1 cellular context compared by ENCODE assay signal in the genomic region with DNA sequence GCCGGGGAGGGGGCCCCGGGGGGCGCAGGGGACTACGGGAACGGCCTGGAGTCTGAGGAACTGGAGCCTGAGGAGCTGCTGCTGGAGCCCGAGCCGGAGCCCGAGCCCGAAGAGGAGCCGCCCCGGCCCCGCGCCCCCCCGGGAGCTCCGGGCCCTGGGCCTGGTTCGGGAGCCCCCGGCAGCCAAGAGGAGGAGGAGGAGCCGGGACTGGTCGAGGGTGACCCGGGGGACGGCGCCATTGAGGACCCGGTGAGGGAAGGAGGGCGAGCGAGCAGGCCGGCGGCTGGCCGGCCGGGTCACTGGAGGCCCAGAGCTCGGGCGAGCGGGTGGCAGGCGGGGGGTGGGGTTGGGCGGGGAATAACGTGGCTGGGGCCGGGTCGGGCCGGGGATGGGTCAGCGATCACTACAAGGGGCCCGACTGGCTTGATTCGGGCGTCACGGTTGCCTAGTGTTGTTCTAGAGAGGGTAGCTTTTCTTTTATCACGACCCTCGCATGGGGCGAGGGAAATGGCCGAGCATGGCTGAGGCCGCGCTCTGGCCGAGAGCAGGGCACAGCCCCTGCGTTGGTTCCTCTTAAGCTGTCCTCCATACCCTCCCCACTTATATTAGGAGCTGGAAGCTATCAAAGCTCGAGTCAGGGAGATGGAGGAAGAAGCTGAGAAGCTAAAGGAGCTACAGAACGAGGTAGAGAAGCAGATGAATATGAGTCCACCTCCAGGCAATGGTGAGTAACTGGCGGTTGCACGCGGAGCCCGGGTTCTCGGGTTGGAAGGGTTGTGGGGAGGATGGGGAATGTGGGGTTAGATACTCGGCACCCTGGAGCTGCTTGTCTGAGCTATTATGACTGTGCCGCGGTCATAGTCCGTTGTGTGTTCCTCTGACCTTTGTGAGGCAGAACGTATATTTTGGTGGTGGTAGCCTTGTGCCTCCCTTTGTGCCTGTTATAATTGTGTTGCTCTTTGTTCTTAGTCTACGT.
A peak's percentile ranks its signal among the peaks of the same experiment; 100 is the strongest.
TF ChIP-seq lines count a peak whose summit lies in the region.

No MANE protein-coding gene starts in this region.

TF ChIP-seq in HepG2, 621 proteins besides CTCF, POLR2A, EP300 and RAD21 (continued from another document and continues in another):
- TF ChIP-seq ZBTB4 (CRISPR knock-in tag; IDR thresholded peaks at IDR 0.05; ENCODE audit: borderline replicate concordance) = peak; percentile 67; the same call in 1 of the 2 replicates
- 0 out of 2 replicates have a peak, but pooled peaks have one; percentile 35 for TF ChIP-seq GATAD1 (CRISPR knock-in tag; IDR thresholded peaks at IDR 0.05)
- peak; percentile 90 for TF ChIP-seq SNAPC5 (CRISPR knock-in tag; IDR thresholded peaks at IDR 0.05; ENCODE audit: borderline replicate concordance)
- TF ChIP-seq, protein P1, sequence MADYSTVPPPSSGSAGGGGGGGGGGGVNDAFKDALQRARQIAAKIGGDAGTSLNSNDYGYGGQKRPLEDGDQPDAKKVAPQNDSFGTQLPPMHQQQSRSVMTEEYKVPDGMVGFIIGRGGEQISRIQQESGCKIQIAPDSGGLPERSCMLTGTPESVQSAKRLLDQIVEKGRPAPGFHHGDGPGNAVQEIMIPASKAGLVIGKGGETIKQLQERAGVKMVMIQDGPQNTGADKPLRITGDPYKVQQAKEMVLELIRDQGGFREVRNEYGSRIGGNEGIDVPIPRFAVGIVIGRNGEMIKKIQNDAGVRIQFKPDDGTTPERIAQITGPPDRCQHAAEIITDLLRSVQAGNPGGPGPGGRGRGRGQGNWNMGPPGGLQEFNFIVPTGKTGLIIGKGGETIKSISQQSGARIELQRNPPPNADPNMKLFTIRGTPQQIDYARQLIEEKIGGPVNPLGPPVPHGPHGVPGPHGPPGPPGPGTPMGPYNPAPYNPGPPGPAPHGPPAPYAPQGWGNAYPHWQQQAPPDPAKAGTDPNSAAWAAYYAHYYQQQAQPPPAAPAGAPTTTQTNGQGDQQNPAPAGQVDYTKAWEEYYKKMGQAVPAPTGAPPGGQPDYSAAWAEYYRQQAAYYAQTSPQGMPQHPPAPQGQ (CRISPR knock-in tag; IDR thresholded peaks at IDR 0.05; ENCODE audit: borderline replicate concordance) = peak; percentile 96; the same call in 1 of the 2 replicates
- TF ChIP-seq KDM1A (CRISPR knock-in tag; IDR thresholded peaks at IDR 0.05) = no peak
- no peak for TF ChIP-seq CHCHD3 (CRISPR knock-in tag; IDR thresholded peaks at IDR 0.05)
- peak; percentile 44; the same call in 1 of the 2 replicates for TF ChIP-seq PBX3 (CRISPR knock-in tag; IDR thresholded peaks at IDR 0.05; ENCODE audit: borderline replicate concordance)
- TF ChIP-seq SP140L (CRISPR knock-in tag; IDR thresholded peaks at IDR 0.05; ENCODE audit: borderline replicate concordance) = no peak; the same call in 1 of the 2 replicates
- TF ChIP-seq, protein P2, sequence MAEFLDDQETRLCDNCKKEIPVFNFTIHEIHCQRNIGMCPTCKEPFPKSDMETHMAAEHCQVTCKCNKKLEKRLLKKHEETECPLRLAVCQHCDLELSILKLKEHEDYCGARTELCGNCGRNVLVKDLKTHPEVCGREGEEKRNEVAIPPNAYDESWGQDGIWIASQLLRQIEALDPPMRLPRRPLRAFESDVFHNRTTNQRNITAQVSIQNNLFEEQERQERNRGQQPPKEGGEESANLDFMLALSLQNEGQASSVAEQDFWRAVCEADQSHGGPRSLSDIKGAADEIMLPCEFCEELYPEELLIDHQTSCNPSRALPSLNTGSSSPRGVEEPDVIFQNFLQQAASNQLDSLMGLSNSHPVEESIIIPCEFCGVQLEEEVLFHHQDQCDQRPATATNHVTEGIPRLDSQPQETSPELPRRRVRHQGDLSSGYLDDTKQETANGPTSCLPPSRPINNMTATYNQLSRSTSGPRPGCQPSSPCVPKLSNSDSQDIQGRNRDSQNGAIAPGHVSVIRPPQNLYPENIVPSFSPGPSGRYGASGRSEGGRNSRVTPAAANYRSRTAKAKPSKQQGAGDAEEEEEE (CRISPR knock-in tag; IDR thresholded peaks at IDR 0.05; ENCODE audit: borderline replicate concordance) = no peak
- no peak for TF ChIP-seq TGIF2 (CRISPR knock-in tag; IDR thresholded peaks at IDR 0.05)
- no peak; the same call in 1 of the 2 replicates for TF ChIP-seq EED (CRISPR knock-in tag; IDR thresholded peaks at IDR 0.05)
- TF ChIP-seq MBNL3 (CRISPR knock-in tag; conservative IDR thresholded peaks at IDR 0.05) = no peak
- TF ChIP-seq, protein P3, sequence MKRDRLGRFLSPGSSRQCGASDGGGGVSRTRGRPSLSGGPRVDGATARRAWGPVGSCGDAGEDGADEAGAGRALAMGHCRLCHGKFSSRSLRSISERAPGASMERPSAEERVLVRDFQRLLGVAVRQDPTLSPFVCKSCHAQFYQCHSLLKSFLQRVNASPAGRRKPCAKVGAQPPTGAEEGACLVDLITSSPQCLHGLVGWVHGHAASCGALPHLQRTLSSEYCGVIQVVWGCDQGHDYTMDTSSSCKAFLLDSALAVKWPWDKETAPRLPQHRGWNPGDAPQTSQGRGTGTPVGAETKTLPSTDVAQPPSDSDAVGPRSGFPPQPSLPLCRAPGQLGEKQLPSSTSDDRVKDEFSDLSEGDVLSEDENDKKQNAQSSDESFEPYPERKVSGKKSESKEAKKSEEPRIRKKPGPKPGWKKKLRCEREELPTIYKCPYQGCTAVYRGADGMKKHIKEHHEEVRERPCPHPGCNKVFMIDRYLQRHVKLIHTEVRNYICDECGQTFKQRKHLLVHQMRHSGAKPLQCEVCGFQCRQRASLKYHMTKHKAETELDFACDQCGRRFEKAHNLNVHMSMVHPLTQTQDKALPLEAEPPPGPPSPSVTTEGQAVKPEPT (CRISPR knock-in tag; IDR thresholded peaks at IDR 0.05; ENCODE audit: low read depth) = no peak
- TF ChIP-seq AGO1 (IDR thresholded peaks at IDR 0.05; ENCODE audit: low read depth, low read length, poor library complexity, severe bottlenecking) = peak; percentile 97
- TF ChIP-seq, protein P4, sequence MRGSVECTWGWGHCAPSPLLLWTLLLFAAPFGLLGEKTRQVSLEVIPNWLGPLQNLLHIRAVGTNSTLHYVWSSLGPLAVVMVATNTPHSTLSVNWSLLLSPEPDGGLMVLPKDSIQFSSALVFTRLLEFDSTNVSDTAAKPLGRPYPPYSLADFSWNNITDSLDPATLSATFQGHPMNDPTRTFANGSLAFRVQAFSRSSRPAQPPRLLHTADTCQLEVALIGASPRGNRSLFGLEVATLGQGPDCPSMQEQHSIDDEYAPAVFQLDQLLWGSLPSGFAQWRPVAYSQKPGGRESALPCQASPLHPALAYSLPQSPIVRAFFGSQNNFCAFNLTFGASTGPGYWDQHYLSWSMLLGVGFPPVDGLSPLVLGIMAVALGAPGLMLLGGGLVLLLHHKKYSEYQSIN (CRISPR knock-in tag; IDR thresholded peaks at IDR 0.05; ENCODE audit: borderline replicate concordance) = no peak
- TF ChIP-seq, protein P5, sequence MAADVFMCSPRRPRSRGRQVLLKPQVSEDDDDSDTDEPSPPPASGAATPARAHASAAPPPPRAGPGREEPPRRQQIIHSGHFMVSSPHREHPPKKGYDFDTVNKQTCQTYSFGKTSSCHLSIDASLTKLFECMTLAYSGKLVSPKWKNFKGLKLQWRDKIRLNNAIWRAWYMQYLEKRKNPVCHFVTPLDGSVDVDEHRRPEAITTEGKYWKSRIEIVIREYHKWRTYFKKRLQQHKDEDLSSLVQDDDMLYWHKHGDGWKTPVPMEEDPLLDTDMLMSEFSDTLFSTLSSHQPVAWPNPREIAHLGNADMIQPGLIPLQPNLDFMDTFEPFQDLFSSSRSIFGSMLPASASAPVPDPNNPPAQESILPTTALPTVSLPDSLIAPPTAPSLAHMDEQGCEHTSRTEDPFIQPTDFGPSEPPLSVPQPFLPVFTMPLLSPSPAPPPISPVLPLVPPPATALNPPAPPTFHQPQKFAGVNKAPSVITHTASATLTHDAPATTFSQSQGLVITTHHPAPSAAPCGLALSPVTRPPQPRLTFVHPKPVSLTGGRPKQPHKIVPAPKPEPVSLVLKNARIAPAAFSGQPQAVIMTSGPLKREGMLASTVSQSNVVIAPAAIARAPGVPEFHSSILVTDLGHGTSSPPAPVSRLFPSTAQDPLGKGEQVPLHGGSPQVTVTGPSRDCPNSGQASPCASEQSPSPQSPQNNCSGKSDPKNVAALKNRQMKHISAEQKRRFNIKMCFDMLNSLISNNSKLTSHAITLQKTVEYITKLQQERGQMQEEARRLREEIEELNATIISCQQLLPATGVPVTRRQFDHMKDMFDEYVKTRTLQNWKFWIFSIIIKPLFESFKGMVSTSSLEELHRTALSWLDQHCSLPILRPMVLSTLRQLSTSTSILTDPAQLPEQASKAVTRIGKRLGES (CRISPR knock-in tag; IDR thresholded peaks at IDR 0.05; ENCODE audit: borderline replicate concordance) = 0 out of 2 replicates have a peak, but pooled peaks have one; percentile 26
- TF ChIP-seq ZNF335 (CRISPR knock-in tag; IDR thresholded peaks at IDR 0.05) = no peak; the same call in none of the 2 replicates
- peak; percentile 35; the same call in 1 of the 2 replicates for TF ChIP-seq TP53 (CRISPR knock-in tag; conservative IDR thresholded peaks at IDR 0.05)
- no peak; the same call in 1 of the 2 replicates for TF ChIP-seq HNF1A (IDR thresholded peaks at IDR 0.05; ENCODE audit: low read depth)
- peak; percentile 46; the same call in 1 of the 2 replicates for TF ChIP-seq HNF1A (CRISPR knock-in tag; IDR thresholded peaks at IDR 0.05; ENCODE audit: borderline replicate concordance)
- TF ChIP-seq U2AF1 (optimal IDR thresholded peaks at IDR 0.05; ENCODE audit: low read depth, low read length) = no peak
- TF ChIP-seq ATRX (CRISPR knock-in tag; IDR thresholded peaks at IDR 0.05; ENCODE audit: borderline replicate concordance) = no peak; the same call in 1 of the 2 replicates
- TF ChIP-seq HIVEP1 (CRISPR knock-in tag; IDR thresholded peaks at IDR 0.05) = no peak
- TF ChIP-seq GABPB1 (CRISPR knock-in tag; IDR thresholded peaks at IDR 0.05) = peak; percentile 32; the same call in 1 of the 2 replicates
- TF ChIP-seq, protein P6, sequence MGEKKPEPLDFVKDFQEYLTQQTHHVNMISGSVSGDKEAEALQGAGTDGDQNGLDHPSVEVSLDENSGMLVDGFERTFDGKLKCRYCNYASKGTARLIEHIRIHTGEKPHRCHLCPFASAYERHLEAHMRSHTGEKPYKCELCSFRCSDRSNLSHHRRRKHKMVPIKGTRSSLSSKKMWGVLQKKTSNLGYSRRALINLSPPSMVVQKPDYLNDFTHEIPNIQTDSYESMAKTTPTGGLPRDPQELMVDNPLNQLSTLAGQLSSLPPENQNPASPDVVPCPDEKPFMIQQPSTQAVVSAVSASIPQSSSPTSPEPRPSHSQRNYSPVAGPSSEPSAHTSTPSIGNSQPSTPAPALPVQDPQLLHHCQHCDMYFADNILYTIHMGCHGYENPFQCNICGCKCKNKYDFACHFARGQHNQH (CRISPR knock-in tag; IDR thresholded peaks at IDR 0.05) = peak; percentile 3; the same call in 1 of the 2 replicates
- TF ChIP-seq KDM5B (CRISPR knock-in tag; IDR thresholded peaks at IDR 0.05; ENCODE audit: borderline replicate concordance) = 0 out of 2 replicates have a peak, but pooled peaks have one; percentile 9
- 0 out of 2 replicates have a peak, but pooled peaks have one; percentile 25 for TF ChIP-seq ZNF224 (CRISPR knock-in tag; IDR thresholded peaks at IDR 0.05)
- peak in 1 of 2 experiments; percentile 63; a peak in 1 of 4 replicates for TF ChIP-seq KLF16 (CRISPR knock-in tag; IDR thresholded peaks at IDR 0.05)
- no peak for TF ChIP-seq ELF4 (CRISPR knock-in tag; IDR thresholded peaks at IDR 0.05; ENCODE audit: borderline replicate concordance)
